Comparison of ENCODE assay signal across 17 cellular contexts in the genomic region with DNA sequence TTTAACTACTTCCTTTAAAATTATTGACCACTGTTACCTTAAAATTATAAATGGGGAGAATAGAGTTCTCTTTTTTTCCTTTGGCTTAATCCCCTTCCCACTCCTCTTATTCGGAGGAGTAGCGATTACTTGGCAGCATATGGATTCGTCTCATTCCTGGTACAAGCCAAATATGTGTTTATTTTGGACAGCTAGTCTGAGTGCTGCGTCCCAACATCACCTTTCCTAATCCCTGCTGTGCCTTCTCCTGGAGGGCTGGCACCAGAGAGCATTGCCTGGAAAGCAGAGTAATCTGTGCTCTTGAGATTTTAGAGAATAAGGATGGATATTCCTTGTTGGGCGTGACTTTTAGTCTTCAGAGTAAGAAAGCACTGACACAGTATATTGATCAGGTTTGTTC.
"Had no signal": no experiment of that assay in that cellular context is flagged by ENCODE, and none has a peak within 500 bp of the region (broad histone marks: within the 10 kb centered on the region; RNA-seq: fewer than 3 reads in every experiment).

No MANE protein-coding gene starts in this region.

- H3K9me3 Mint-ChIP-seq: natural killer cell treated with Interleukin-12 subunit alpha and Interleukin-12 subunit beta and Interleukin-15 and Interleukin-18, amount 100 ng/mL, for 72 hours had no signal

- H3K27me3 ChIP-seq: tibial nerve had no signal

- H3K9me3 ChIP-seq: tibial nerve had no signal

- H3K27me3 Mint-ChIP-seq: natural killer cell treated with Interleukin-12 subunit alpha and Interleukin-12 subunit beta and Interleukin-15 and Interleukin-18, amount 100 ng/mL, for 72 hours had no signal

- H3K4me3 ChIP-seq: skin epidermis, tibial nerve had no signal

- DNase-seq: activated CD4-positive, alpha-beta T cell treated with anti-CD3 and anti-CD28 coated beads for 1 hour; activated CD4-positive, alpha-beta T cell treated with anti-CD3 and anti-CD28 coated beads, Interleukin-2, amount 50 U/mL, for 4 hours; activated CD8-positive, alpha-beta memory T cell treated with anti-CD3 and anti-CD28 coated beads, Interleukin-2, amount 10 ng/mL, durations not matched to agents 7 days and 5 days; activated effector memory CD4-positive, alpha-beta T cell treated with Interleukin-2 at 50 U/mL for 16 hours; activated naive CD4-positive, alpha-beta T cell treated with anti-CD3 and anti-CD28 coated beads, Interleukin-2, amount 50 U/mL, for 16 hours; activated T-cell treated with anti-CD3 and anti-CD28 coated beads, Interleukin-2, amount 50 U/mL, for 1 hour; islet precursor cell; mesenchymal stem cell; nucleus accumbens; stimulated activated CD4-positive, alpha-beta T cell treated with anti-CD3 and anti-CD28 coated beads, Interleukin-15, amount 100 ng/mL, for 24 hours; stimulated activated CD4-positive, alpha-beta T cell treated with anti-CD3 and anti-CD28 coated beads, Interleukin-4, amount 100 ng/mL, for 1 hour; stimulated activated naive CD4-positive, alpha-beta T cell treated with Interleukin-2 at 50 U/mL for 16 hours; substantia nigra; T-helper 1 cell had no signal

- H3K36me3 Mint-ChIP-seq: activated CD8-positive, alpha-beta memory T cell treated with anti-CD3 and anti-CD28 coated beads, Interleukin-2, amount 10 ng/mL, durations not matched to agents 7 days and 5 days; natural killer cell treated with Interleukin-12 subunit alpha and Interleukin-12 subunit beta and Interleukin-15 and Interleukin-18, amount 100 ng/mL, for 72 hours had no signal

- H3K4me3 Mint-ChIP-seq: activated CD8-positive, alpha-beta memory T cell treated with anti-CD3 and anti-CD28 coated beads, Interleukin-2, amount 10 ng/mL, durations not matched to agents 7 days and 5 days; natural killer cell treated with Interleukin-12 subunit alpha and Interleukin-12 subunit beta and Interleukin-15 and Interleukin-18, amount 100 ng/mL, for 72 hours had no signal

- H3K27ac Mint-ChIP-seq: activated CD8-positive, alpha-beta memory T cell treated with anti-CD3 and anti-CD28 coated beads, Interleukin-2, amount 10 ng/mL, durations not matched to agents 7 days and 5 days; natural killer cell treated with Interleukin-12 subunit alpha and Interleukin-12 subunit beta and Interleukin-15 and Interleukin-18, amount 100 ng/mL, for 72 hours had no signal

- H3K36me3 ChIP-seq: tibial nerve had no signal

- ATAC-seq: activated CD8-positive, alpha-beta memory T cell treated with anti-CD3 and anti-CD28 coated beads, Interleukin-2, amount 10 ng/mL, durations not matched to agents 7 days and 5 days; natural killer cell treated with Interleukin-12 subunit alpha and Interleukin-12 subunit beta and Interleukin-15 and Interleukin-18, amount 100 ng/mL, for 72 hours had no signal

- H3K4me1 Mint-ChIP-seq: activated CD8-positive, alpha-beta memory T cell treated with anti-CD3 and anti-CD28 coated beads, Interleukin-2, amount 10 ng/mL, durations not matched to agents 7 days and 5 days had no signal

- H3K27ac ChIP-seq: skin epidermis had no signal
